Comparison of ENCODE assay signal across 22 cellular contexts in the genomic region with DNA sequence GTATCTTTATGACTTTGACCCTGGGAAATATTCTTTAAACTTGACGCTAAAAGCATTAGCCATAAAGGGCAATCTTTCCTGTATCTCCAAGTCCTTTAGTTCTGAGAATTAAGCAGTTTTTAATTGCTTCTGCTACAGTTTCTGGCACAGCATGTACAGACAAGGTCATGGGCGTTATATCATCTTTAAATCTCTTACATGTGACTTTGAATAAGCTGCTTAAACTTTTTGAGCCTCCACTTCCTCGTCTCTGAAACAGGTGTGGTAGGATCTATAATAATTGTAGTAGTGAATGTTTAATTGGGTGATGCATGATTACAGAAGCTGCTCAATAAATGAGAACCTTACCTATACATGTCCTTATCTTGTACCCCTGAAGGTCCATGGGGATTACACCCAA.
DNase-seq lines count a peak whose midpoint lies in the region; ATAC-seq, FAIRE-seq and TF ChIP-seq lines count a peak whose summit lies in the region.
"Had no signal": no experiment of that assay in that cellular context is flagged by ENCODE, and none has a peak within 500 bp of the region (broad histone marks: within the 10 kb centered on the region; RNA-seq: fewer than 3 reads in every experiment).

No MANE protein-coding gene starts in this region.

- H3K79me2 ChIP-seq in parathyroid adenoma = no peaks in the 10 kb centered on the region
- H3K79me2 ChIP-seq in smooth muscle cell (ENCODE audit: low read depth) = no peaks in the 10 kb centered on the region

- DNase-seq in D721Med (ENCODE audit: insufficient read length, low spot score) = no peak
- no peak for DNase-seq in NOMO-1 (lab: John Stamatoyannopoulos, UW; ENCODE audit: unreplicated experiment in 2 of 2)
- no peak for DNase-seq in left cardiac atrium
- DNase-seq in smooth muscle cell (lab: John Stamatoyannopoulos, UW; ENCODE audit: unreplicated experiment) = no peak
- DNase-seq: DMS53, Kasumi-1, NCI-H1105, NCI-H146, NCI-H1930, NCI-H2107, NCI-H524, NCI-H748 treated with DMSO at 0.1 percent for 48 hours, Right ventricle myocardium superior, RPMI8226 had no signal

- H3K4me1 ChIP-seq in parathyroid adenoma (peaks cover 3% of the 10 kb centered on the region), subcutaneous abdominal adipose tissue (ENCODE audit: control insufficient read depth in 5 of 5, insufficient read depth in 5 of 5, low read length in 5 of 5) (peaks cover 0 to 18% (median 13%) of the 10 kb centered on the region in 5 donors), smooth muscle cell (ENCODE audit: low read depth) (peaks cover 3% of the 10 kb centered on the region)

- no peaks in the 10 kb centered on the region for H3F3A ChIP-seq in smooth muscle cell (ENCODE audit: low read depth)

- intact Hi-C loops in left cardiac atrium (cut with DNase I) = no loop called here

- H3K27ac ChIP-seq in parathyroid adenoma (no peak overlapping the region), subcutaneous abdominal adipose tissue (ENCODE audit: low read depth, low read length) (peak overlapping the region; percentile 84), smooth muscle cell (ENCODE audit: low read depth) (no peak overlapping the region)
- H3K27ac ChIP-seq: SJSA1 had no signal

- TF ChIP-seq CTCF in D721Med (IDR thresholded peaks at IDR 0.05; ENCODE audit: insufficient read depth, missing control alignments) (no peak), parathyroid adenoma (IDR thresholded peaks at IDR 0.05) (no peak), smooth muscle cell (IDR thresholded peaks at IDR 0.05; ENCODE audit: borderline replicate concordance, insufficient read depth, poor library complexity, severe bottlenecking) (no peak)

- H3K9ac ChIP-seq in parathyroid adenoma (no peak overlapping the region), subcutaneous abdominal adipose tissue (ENCODE audit: low read length in 5 of 5) (no peak overlapping the region), smooth muscle cell (ENCODE audit: low read depth) (no peak overlapping the region)

- peak overlapping the region; percentile 7 for H3K4me2 ChIP-seq in parathyroid adenoma (ENCODE audit: low read length)
- H3K4me2 ChIP-seq in smooth muscle cell = no peak overlapping the region

- WGBS in smooth muscle cell (ENCODE audit: low lambda C conversion rate) = 66% methylated on average over 3 of the region's 3 CpGs

- H3K4me3 ChIP-seq in parathyroid adenoma (ENCODE audit: low read depth, low read length) (no peak overlapping the region), subcutaneous abdominal adipose tissue (ENCODE audit: low read depth in 1 of 5, low read length in 5 of 5) (no peak overlapping the region), smooth muscle cell (no peak overlapping the region)
- H3K4me3 ChIP-seq: K562, SJSA1 had no signal

- peak; percentile 60 for ATAC-seq in esophagus mucosa
- ATAC-seq in left cardiac atrium = no peak
- ATAC-seq: HCT116, HepG2, K562 had no signal

- FAIRE-seq in D721Med (lab: Jason Lieb, UNC) = peak; percentile 95
- FAIRE-seq: GM18507, HepG2, K562 had no signal

- no peaks in the 10 kb centered on the region for H3K9me3 ChIP-seq in parathyroid adenoma (ENCODE audit: control insufficient read depth, low read length)
- H3K9me3 ChIP-seq in subcutaneous abdominal adipose tissue (ENCODE audit: control insufficient read depth in 5 of 5, low read length in 5 of 5) = no peaks in the 10 kb centered on the region
- H3K9me3 ChIP-seq in smooth muscle cell (replicated peaks; ENCODE audit: low read depth) = no peaks in the 10 kb centered on the region
- H3K9me3 ChIP-seq: SJSA1 had no signal

- H3K36me3 ChIP-seq in parathyroid adenoma (ENCODE audit: control insufficient read depth, insufficient read depth, low read length) (no peaks in the 10 kb centered on the region), subcutaneous abdominal adipose tissue (ENCODE audit: control insufficient read depth in 5 of 5, insufficient read depth in 5 of 5, low read length in 5 of 5) (peaks cover 0 to 18% (median under 1%) of the 10 kb centered on the region in 5 donors), smooth muscle cell (ENCODE audit: low read depth) (no peaks in the 10 kb centered on the region)
- H3K36me3 ChIP-seq: SJSA1 had no signal

- H2AFZ ChIP-seq in parathyroid adenoma (no peak overlapping the region), smooth muscle cell (ENCODE audit: low read depth) (no peak overlapping the region)

- no peaks in the 10 kb centered on the region for H4K20me1 ChIP-seq in smooth muscle cell (ENCODE audit: low read depth)

- H3K27me3 ChIP-seq in parathyroid adenoma (ENCODE audit: control insufficient read depth, insufficient read depth, low read length) (no peaks in the 10 kb centered on the region), subcutaneous abdominal adipose tissue (ENCODE audit: control insufficient read depth in 5 of 5, insufficient read depth in 4 of 5, low read length in 5 of 5) (no peaks in the 10 kb centered on the region), smooth muscle cell (ENCODE audit: low read depth) (no peaks in the 10 kb centered on the region)
- H3K27me3 ChIP-seq: SJSA1 had no signal
